In genomic region chr21:42219606-42220137, GRCh38 we compare ENCODE assay signal across 8 cellular contexts. TPM values are rescaled to one million over a fixed set of nuclear protein-coding genes. Genes with fewer than 3 reads are reported as not detected.
DNase-seq lines count a peak whose midpoint lies in the region; ATAC-seq and TF ChIP-seq lines count a peak whose summit lies in the region.

No MANE protein-coding gene starts in this region.

- H2AFZ ChIP-seq in GM23338: peak overlapping the region; percentile 97
- no peak overlapping the region for H2AFZ ChIP-seq in fibroblast of lung (ENCODE audit: low read length)

- H3K36me3 Mint-ChIP-seq in Caco-2 (ENCODE audit: insufficient read depth, unreplicated experiment) (no peaks in the 10 kb centered on the region), GM23338 (ENCODE audit: low read depth) (peaks cover 3% of the 10 kb centered on the region; the same call in 1 of the 3 replicates), activated B cell treated with CpG ODN at 0.5 μM for 24 hours (ENCODE audit: low read depth) (peaks cover 15% of the 10 kb centered on the region), neural crest cell (ENCODE audit: low read depth) (no peaks in the 10 kb centered on the region)

- no peaks in the 10 kb centered on the region for H3K36me3 ChIP-seq in Caco-2 (ENCODE audit: control insufficient read depth, insufficient read depth, low read length)
- no peaks in the 10 kb centered on the region for H3K36me3 ChIP-seq in GM23338 (ENCODE audit: insufficient read depth)
- H3K36me3 ChIP-seq in fibroblast of lung (ENCODE audit: control insufficient read depth, insufficient read depth, low read length): no peaks in the 10 kb centered on the region

- H3K27me3 Mint-ChIP-seq in Caco-2 (ENCODE audit: insufficient read depth, unreplicated experiment): peaks cover 16% of the 10 kb centered on the region
- peaks cover 23% of the 10 kb centered on the region for H3K27me3 Mint-ChIP-seq in GM23338 (ENCODE audit: insufficient read depth, low read depth, poor library complexity)
- no peaks in the 10 kb centered on the region for H3K27me3 Mint-ChIP-seq in activated B cell treated with CpG ODN at 0.5 μM for 24 hours
- peaks cover 40% of the 10 kb centered on the region for H3K27me3 Mint-ChIP-seq in neural crest cell (ENCODE audit: low read depth)

- H3K27me3 ChIP-seq in Caco-2 (replicated peaks; ENCODE audit: control insufficient read depth, insufficient read depth, low read length): no peaks in the 10 kb centered on the region; the same call in 1 of the 2 replicates
- peaks cover 37% of the 10 kb centered on the region for H3K27me3 ChIP-seq in GM23338 (ENCODE audit: insufficient read depth)
- peaks cover 12% of the 10 kb centered on the region for H3K27me3 ChIP-seq in fibroblast of lung (ENCODE audit: control insufficient read depth, insufficient read depth, low read length)

- intact Hi-C loops in Caco-2 (cut with micrococcal nuclease; ENCODE audit: unreplicated experiment): no loop called here
- intact Hi-C loops in activated B cell treated with CpG ODN at 0.5 μM for 24 hours (cut with micrococcal nuclease): loop anchor here (1.0 to 2.0 kb wide), 4 partner anchors 9 to 39 kb away; no protein-coding TSS in a partner anchor

- H4K20me1 ChIP-seq in GM23338 (replicated peaks; ENCODE audit: insufficient read depth): no peaks in the 10 kb centered on the region
- H4K20me1 ChIP-seq in fibroblast of lung (ENCODE audit: control insufficient read depth, extremely low read depth, insufficient read depth, low read length): no peaks in the 10 kb centered on the region

- peak overlapping the region; percentile 36 for H3K4me3 ChIP-seq in Caco-2 (ENCODE audit: low read depth, low read length)
- peak overlapping the region; percentile 85 for H3K4me3 ChIP-seq in GM23338
- peak overlapping the region; percentile 1 to 61 (median 17) for H3K4me3 ChIP-seq in fibroblast of lung (replicated peaks in 1 of 4; ENCODE audit: control extremely low read depth in 1 of 4, insufficient read depth in 1 of 4, low read depth in 3 of 4, low read length in 4 of 4)

- POLR2A ChIA-PET in Caco-2 (lab: Charles Lee): no interaction called here
- POLR2A ChIA-PET in activated B cell treated with CpG ODN at 0.5 μM for 24 hours (lab: Charles Lee): interaction anchor here (0.6 to 4.6 kb wide), 6 partner anchors 10 to 1426 kb away, joined by 3 to 37 read pairs (median 8); no protein-coding TSS in a partner anchor

- H3K4me2 ChIP-seq in GM23338 (peak overlapping the region; percentile 98), fibroblast of lung (ENCODE audit: extremely low read depth, insufficient read depth, low read length) (peak overlapping the region; percentile 74)

- no peak for DNase-seq in Caco-2
- peak; percentile 43 for DNase-seq in GM23338 (ENCODE audit: low spot score)
- DNase-seq in activated B cell treated with CpG ODN at 0.5 μM for 24 hours: peak; percentile 43
- DNase-seq in fibroblast of lung (ENCODE audit: low read depth in 2 of 2): peak in 1 of 2 donors; percentile 5
- no peak for DNase-seq in neural crest cell (ENCODE audit: low read depth, low spot score)
- no peak for DNase-seq in DMS153 (lab: John Stamatoyannopoulos, UW)
- DNase-seq in SK-N-DZ (ENCODE audit: low spot score): no peak

- no peaks in the 10 kb centered on the region for H3K9me2 ChIP-seq in GM23338 (ENCODE audit: insufficient read depth)

- BruUV-seq in Caco-2 (replicated peaks; lab: Mats Ljungman, UMichigan): no TSS peak

- CTCF ChIA-PET in Caco-2 (lab: Charles Lee) (no interaction called here), activated B cell treated with CpG ODN at 0.5 μM for 24 hours (lab: Charles Lee) (interaction anchor here (2.4 to 2.5 kb wide), 2 partner anchors 15 to 39 kb away, joined by 14 to 15 read pairs; no protein-coding TSS in a partner anchor)

- ATAC-seq in GM23338 (peak; percentile 38), activated B cell treated with CpG ODN at 0.5 μM for 24 hours (ENCODE audit: low read depth) (peak; percentile 18), HG03439 (IDR thresholded peaks at IDR 0.05; ENCODE audit: unreplicated experiment) (no peak)

- H3K79me2 ChIP-seq in GM23338 (replicated peaks; ENCODE audit: insufficient read depth) (no peaks in the 10 kb centered on the region), fibroblast of lung (ENCODE audit: control insufficient read depth, insufficient read depth, low read length) (no peaks in the 10 kb centered on the region)

- H3K9me3 ChIP-seq in Caco-2 (no peaks in the 10 kb centered on the region), fibroblast of lung (ENCODE audit: control insufficient read depth, insufficient read depth, low read depth, low read length) (no peaks in the 10 kb centered on the region)

- H3K9me3 Mint-ChIP-seq in Caco-2 (ENCODE audit: unreplicated experiment): no peaks in the 10 kb centered on the region
- peaks cover 19% of the 10 kb centered on the region for H3K9me3 Mint-ChIP-seq in GM23338
- peaks cover 3% of the 10 kb centered on the region for H3K9me3 Mint-ChIP-seq in activated B cell treated with CpG ODN at 0.5 μM for 24 hours
- peaks cover 3% of the 10 kb centered on the region for H3K9me3 Mint-ChIP-seq in neural crest cell

- H3K27ac ChIP-seq in GM23338 (ENCODE audit: low read depth): no peak overlapping the region
- no peak overlapping the region for H3K27ac ChIP-seq in fibroblast of lung (ENCODE audit: insufficient read depth, low read length)

- H3F3A ChIP-seq in GM23338 (replicated peaks; ENCODE audit: low read depth): no peaks in the 10 kb centered on the region

- H3K4me1 Mint-ChIP-seq in Caco-2 (ENCODE audit: low read depth, unreplicated experiment): peaks cover 6% of the 10 kb centered on the region
- H3K4me1 Mint-ChIP-seq in GM23338: peaks cover 8% of the 10 kb centered on the region
- peaks cover 39% of the 10 kb centered on the region for H3K4me1 Mint-ChIP-seq in activated B cell treated with CpG ODN at 0.5 μM for 24 hours
- H3K4me1 Mint-ChIP-seq in neural crest cell: peaks cover 36% of the 10 kb centered on the region

- no peak overlapping the region for H3K27ac Mint-ChIP-seq in Caco-2 (ENCODE audit: unreplicated experiment)
- no peak overlapping the region for H3K27ac Mint-ChIP-seq in GM23338
- peak overlapping the region; percentile 73 for H3K27ac Mint-ChIP-seq in activated B cell treated with CpG ODN at 0.5 μM for 24 hours
- no peak overlapping the region for H3K27ac Mint-ChIP-seq in neural crest cell (ENCODE audit: unreplicated experiment)

- H3K4me1 ChIP-seq in Caco-2: no peaks in the 10 kb centered on the region
- peaks cover 9% of the 10 kb centered on the region for H3K4me1 ChIP-seq in GM23338 (ENCODE audit: insufficient read depth)
- no peaks in the 10 kb centered on the region for H3K4me1 ChIP-seq in fibroblast of lung (ENCODE audit: control insufficient read depth, extremely low read depth, insufficient read depth, low read length)

- TF ChIP-seq CTCF in Caco-2 (IDR thresholded peaks at IDR 0.05; ENCODE audit: insufficient read depth in 1 of 2, low read depth in 1 of 2, low read length in 1 of 2, severe bottlenecking in 1 of 2, unreplicated experiment in 1 of 2) (no peak), GM23338 (conservative IDR thresholded peaks at IDR 0.05; ENCODE audit: low read depth in 2 of 2) (no peak), activated B cell treated with CpG ODN at 0.5 μM for 24 hours (IDR thresholded peaks at IDR 0.05) (no peak), fibroblast of lung (conservative IDR thresholded peaks at IDR 0.05 in 1 of 2, IDR thresholded peaks at IDR 0.05 in 1 of 2; ENCODE audit: low read depth in 1 of 2, low read length in 2 of 2) (no peak), neural crest cell (conservative IDR thresholded peaks at IDR 0.05) (no peak)

- H3K4me3 Mint-ChIP-seq in Caco-2 (ENCODE audit: unreplicated experiment): peak overlapping the region; percentile 71
- peak overlapping the region; percentile 78 for H3K4me3 Mint-ChIP-seq in GM23338
- H3K4me3 Mint-ChIP-seq in activated B cell treated with CpG ODN at 0.5 μM for 24 hours: peak overlapping the region; percentile 87
- H3K4me3 Mint-ChIP-seq in neural crest cell: peak overlapping the region; percentile 87

- H3K9ac ChIP-seq in fibroblast of lung (ENCODE audit: insufficient read depth, low read length): no peak overlapping the region

TF ChIP-seq in GM23338, 12 proteins besides CTCF, POLR2A, EP300 and RAD21 (continues in another document):
- TF ChIP-seq EZH2phosphoT487 (IDR thresholded peaks at IDR 0.05; ENCODE audit: unreplicated experiment) (no peak), NANOG (IDR thresholded peaks at IDR 0.05; ENCODE audit: borderline replicate concordance) (no peak), ZNF331 (CRISPR knock-in tag; IDR thresholded peaks at IDR 0.05; ENCODE audit: low read depth) (no peak), CREB1 (CRISPR knock-in tag; IDR thresholded peaks at IDR 0.05; ENCODE audit: low read depth) (no peak), STAT1 (IDR thresholded peaks at IDR 0.05; ENCODE audit: unreplicated experiment) (no peak), POLR2AphosphoS5 (IDR thresholded peaks at IDR 0.05; ENCODE audit: low read depth) (no peak), ZNF114 (CRISPR knock-in tag; IDR thresholded peaks at IDR 0.05) (no peak)

RNA-seq across cellular contexts. Expression of gene ABCG1, which starts 0.7 kb away (rescaled TPM):
- total RNA-seq in Caco-2 (2022) (not detected in 2 replicates), activated B cell treated with CpG ODN at 0.5 μM for 24 hours (2.3 and 3.4 TPM in 2 replicates), fibroblast of lung (under 0.01 and 0.77 TPM in 2 replicates), neural crest cell (2.8 and 3.3 TPM in 2 replicates)
- 4.4 and 7.3 TPM in 2 replicates for total RNA-seq in GM23338 (2014; rRNA removed; shearing (Covaris generic))
- polyA plus RNA-seq in GM23338 (2016; fragmentation: Nextera tagmentation; extraction: Ambion mirVana) (1.3 and 1.7 TPM in 2 replicates), fibroblast of lung (0.12 and 0.98 TPM in 2 replicates)
- polyA plus RNA-seq in fibroblast of lung (2012): 0.09 and 0.96 TPM in 2 replicates
- polyA minus RNA-seq in fibroblast of lung (ENCODE audit: low replicate concordance): 2.8 TPM in 1 of 2 replicates, not detected in the other
- polyA plus RNA-seq in SK-N-DZ (2014; cell fraction: cytosol; rRNA removed): 0.09 and 0.12 TPM in 2 replicates
- not detected in 2 replicates for polyA plus RNA-seq in SK-N-DZ (2014; cell fraction: nucleus; rRNA removed)

Comparison
In these comparisons a context has a peak if more than half of its experiments do, and no peak if none do; other contexts are left out.
1. DNase-seq: peak in GM23338 (single experiment) and activated B cell treated with CpG ODN at 0.5 μM for 24 hours (single experiment); none in Caco-2 (0 of 2), neural crest cell (single experiment), DMS153 (single experiment) and SK-N-DZ (single experiment).
2. H3K4me3 ChIP-seq: peak in every context shown above with its lines; median percentile 85 in GM23338; 36 in Caco-2; 17 in fibroblast of lung.
3. Peak in every context shown above with its lines, with median percentiles within 50 percentile points of each other: H3K4me3 Mint-ChIP-seq.